In genomic region chr3:49729966-49730365, GRCh38 we compare ENCODE assay signal across 4 cellular contexts. TPM values are rescaled to one million over a fixed set of nuclear protein-coding genes. Genes with fewer than 3 reads are reported as not detected.
"Had no signal": no experiment of that assay in that cellular context is flagged by ENCODE, and none has a peak within 500 bp of the region (broad histone marks: within the 10 kb centered on the region; RNA-seq: fewer than 3 reads in every experiment).

No MANE protein-coding gene starts in this region.

RNA-seq across cellular contexts. Expression of gene AMIGO3, which starts 10.5 kb away (rescaled TPM):
- total RNA-seq: ureter, urinary bladder, uterus, vagina had no signal
